ENCODE assay signal across 20 cellular contexts in the genomic region with DNA sequence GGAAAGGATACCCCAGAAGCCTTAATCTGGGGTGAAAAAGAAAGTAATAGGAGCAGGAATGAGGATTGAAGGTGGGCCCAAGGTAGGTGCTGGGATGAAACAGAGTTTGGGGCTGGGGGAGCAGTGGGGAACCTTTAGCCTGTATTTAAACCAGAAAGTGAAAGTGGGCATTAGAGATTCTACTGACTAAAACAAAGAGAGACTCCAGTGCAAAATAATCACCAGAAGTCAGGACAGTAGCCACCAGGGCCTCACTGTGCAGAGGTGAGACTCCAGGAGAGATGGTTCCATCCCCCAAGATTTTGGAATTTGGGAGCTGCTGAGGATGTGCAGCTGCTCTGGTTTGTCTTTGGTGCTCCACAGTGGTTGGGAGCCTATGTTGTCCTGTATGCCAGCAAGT. TPM values are rescaled to one million over a fixed set of nuclear protein-coding genes. Genes with fewer than 3 reads are reported as not detected.
A peak's percentile ranks its signal among the peaks of the same experiment; 100 is the strongest.
DNase-seq lines count a peak whose midpoint lies in the region; ATAC-seq lines count a peak whose summit lies in the region.
"Had no signal": no experiment of that assay in that cellular context is flagged by ENCODE, and none has a peak within 500 bp of the region (broad histone marks: within the 10 kb centered on the region; RNA-seq: fewer than 3 reads in every experiment).

No MANE protein-coding gene starts in this region.

- no peak overlapping the region for H3K27ac ChIP-seq in trophoblast cell (ENCODE audit: low read depth, low read length)

- H4K91ac ChIP-seq in trophoblast cell (ENCODE audit: low read depth, low read length): peak overlapping the region; percentile 78

- no peaks in the 10 kb centered on the region for H3K9me3 Mint-ChIP-seq in activated CD4-positive, alpha-beta T cell treated with anti-CD3 and anti-CD28 coated beads for 36 hours (ENCODE audit: low read depth)
- peaks cover 2% of the 10 kb centered on the region for H3K9me3 Mint-ChIP-seq in activated CD4-positive, alpha-beta T cell treated with anti-CD3 and anti-CD28 coated beads, Interleukin-2, amount 10 ng/mL, durations not matched to agents 24 days and 14 days
- H3K9me3 Mint-ChIP-seq: GM23338 had no signal

- no peak overlapping the region for H2AK5ac ChIP-seq in trophoblast cell (ENCODE audit: low read length)

- H3K27me3 Mint-ChIP-seq in activated CD4-positive, alpha-beta T cell treated with anti-CD3 and anti-CD28 coated beads for 36 hours: no peaks in the 10 kb centered on the region
- H3K27me3 Mint-ChIP-seq in activated CD4-positive, alpha-beta T cell treated with anti-CD3 and anti-CD28 coated beads, Interleukin-2, amount 10 ng/mL, durations not matched to agents 24 days and 14 days: no peaks in the 10 kb centered on the region

- no peaks in the 10 kb centered on the region for H3K27me3 ChIP-seq in H7 (ENCODE audit: control insufficient read depth, insufficient read depth, low read length)
- no peaks in the 10 kb centered on the region for H3K27me3 ChIP-seq in trophoblast cell (ENCODE audit: insufficient read depth, low read length)

- CTCF ChIA-PET in activated CD4-positive, alpha-beta T cell treated with anti-CD3 and anti-CD28 coated beads for 36 hours (lab: Charles Lee): interaction anchor here (0.6 to 1.9 kb wide), 7 partner anchors 9 to 103 kb away, joined by 3 to 11 read pairs (median 5); a partner anchor contains a TSS

- no peak overlapping the region for H3K4me3 Mint-ChIP-seq in activated CD4-positive, alpha-beta T cell treated with anti-CD3 and anti-CD28 coated beads for 36 hours
- no peak overlapping the region for H3K4me3 Mint-ChIP-seq in activated CD4-positive, alpha-beta T cell treated with anti-CD3 and anti-CD28 coated beads, Interleukin-2, amount 10 ng/mL, durations not matched to agents 24 days and 14 days
- H3K4me3 Mint-ChIP-seq: GM23338 had no signal

- peaks cover 3% of the 10 kb centered on the region for H3K79me1 ChIP-seq in trophoblast cell (ENCODE audit: low read length)

- ATAC-seq in activated CD4-positive, alpha-beta T cell treated with anti-CD3 and anti-CD28 coated beads for 36 hours: no peak
- ATAC-seq: GM23338, Panc1 had no signal

- no peak overlapping the region for H3K14ac ChIP-seq in trophoblast cell (ENCODE audit: low read length)

- no peak overlapping the region for H3K4ac ChIP-seq in trophoblast cell (ENCODE audit: low read depth, low read length)

- H2BK12ac ChIP-seq in trophoblast cell (ENCODE audit: low read length): no peak overlapping the region

- no peaks in the 10 kb centered on the region for H3K79me2 ChIP-seq in trophoblast cell (ENCODE audit: control insufficient read depth, insufficient read depth, low read length, poor library complexity)

- H3K36me3 ChIP-seq in H7 (replicated peaks; ENCODE audit: control insufficient read depth, insufficient read depth, low read length): peaks cover 3% of the 10 kb centered on the region
- H3K36me3 ChIP-seq in trophoblast cell (ENCODE audit: control insufficient read depth in 1 of 2, insufficient read depth in 2 of 2, low read length in 2 of 2): peaks cover 0 to 5% of the 10 kb centered on the region in 2 experiments

- no peak overlapping the region for H4K8ac ChIP-seq in trophoblast cell (ENCODE audit: low read depth, low read length)

- intact Hi-C loops in activated CD4-positive, alpha-beta T cell treated with anti-CD3 and anti-CD28 coated beads for 36 hours (cut with DNase I, micrococcal nuclease): no loop called here
- intact Hi-C loops in activated CD4-positive, alpha-beta T cell treated with anti-CD3 and anti-CD28 coated beads, Interleukin-2, amount 10 ng/mL, durations not matched to agents 24 days and 14 days (cut with micrococcal nuclease): loop anchor here (5.0 kb wide), 1 partner anchor 50 kb away; no protein-coding TSS in a partner anchor

- H3K36me3 Mint-ChIP-seq in activated CD4-positive, alpha-beta T cell treated with anti-CD3 and anti-CD28 coated beads for 36 hours (ENCODE audit: low read depth): no peaks in the 10 kb centered on the region
- peaks cover under 1% of the 10 kb centered on the region for H3K36me3 Mint-ChIP-seq in activated CD4-positive, alpha-beta T cell treated with anti-CD3 and anti-CD28 coated beads, Interleukin-2, amount 10 ng/mL, durations not matched to agents 24 days and 14 days (ENCODE audit: low read depth)

- no peak overlapping the region for H2BK5ac ChIP-seq in trophoblast cell (ENCODE audit: low read depth, low read length, poor library complexity)

- H2AFZ ChIP-seq in trophoblast cell (ENCODE audit: insufficient read depth, low read length, poor library complexity): no peak overlapping the region
- H2AFZ ChIP-seq: GM23338 had no signal

- peaks cover 5 to 13% of the 10 kb centered on the region in 2 experiments for H3K4me1 ChIP-seq in trophoblast cell (ENCODE audit: control insufficient read depth in 1 of 2, insufficient read depth in 2 of 2, low read length in 2 of 2)

- POLR2A ChIA-PET in activated CD4-positive, alpha-beta T cell treated with anti-CD3 and anti-CD28 coated beads for 36 hours (lab: Charles Lee): interaction anchor here (1.0 to 1.4 kb wide), 2 partner anchors 13 to 49 kb away, joined by 4 to 5 read pairs; a partner anchor contains a TSS

- DNase-seq in activated CD4-positive, alpha-beta T cell treated with anti-CD3 and anti-CD28 coated beads for 36 hours: no peak
- no peak for DNase-seq in activated CD4-positive, alpha-beta T cell treated with anti-CD3 and anti-CD28 coated beads, Interleukin-2, amount 50 U/mL, for 48 hours
- peak; percentile 5 for DNase-seq in H7
- peak; percentile 0 for DNase-seq in cerebellum (ENCODE audit: low spot score)
- DNase-seq in trophoblast cell: no peak
- no peak for DNase-seq in DMS 273 treated with DMSO at 0.1 percent for 48 hours (lab: John Stamatoyannopoulos, UW)
- DNase-seq in hippocampal formation (lab: John Stamatoyannopoulos, UW): no peak
- DNase-seq in activated CD4-positive, alpha-beta T cell treated with anti-CD3 and anti-CD28 coated beads, Interleukin-2, amount 10 ng/mL, durations not matched to agents 24 days and 14 days: no peak
- DNase-seq: 8988T, C1 segment of cervical spinal cord, DMS153, Karpas-422, MM.1S, NCI-H1105, NCI-H187, NCI-H510A, NCI-H82, Right ventricle myocardium superior had no signal

- H3K9ac ChIP-seq in trophoblast cell (ENCODE audit: low read length): no peak overlapping the region

- H4K12ac ChIP-seq in trophoblast cell (ENCODE audit: low read depth, low read length): no peak overlapping the region

- H3K4me3 ChIP-seq in H7 (ENCODE audit: insufficient read depth, low read depth, low read length) (no peak overlapping the region), trophoblast cell (ENCODE audit: low read depth, low read length) (no peak overlapping the region)
- H3K4me3 ChIP-seq: GM23338 had no signal

- H3K23ac ChIP-seq in trophoblast cell (ENCODE audit: low read length): no peak overlapping the region

- peak overlapping the region; percentile 79 for H3K27ac Mint-ChIP-seq in activated CD4-positive, alpha-beta T cell treated with anti-CD3 and anti-CD28 coated beads for 36 hours
- H3K27ac Mint-ChIP-seq in activated CD4-positive, alpha-beta T cell treated with anti-CD3 and anti-CD28 coated beads, Interleukin-2, amount 10 ng/mL, durations not matched to agents 24 days and 14 days: no peak overlapping the region

- H3K18ac ChIP-seq in trophoblast cell (ENCODE audit: low read length): no peak overlapping the region

- H3K9me3 ChIP-seq in trophoblast cell (ENCODE audit: insufficient read depth, low read depth, low read length): no peaks in the 10 kb centered on the region

- peaks cover 33% of the 10 kb centered on the region for H3K4me1 Mint-ChIP-seq in activated CD4-positive, alpha-beta T cell treated with anti-CD3 and anti-CD28 coated beads for 36 hours
- peaks cover 36% of the 10 kb centered on the region for H3K4me1 Mint-ChIP-seq in activated CD4-positive, alpha-beta T cell treated with anti-CD3 and anti-CD28 coated beads, Interleukin-2, amount 10 ng/mL, durations not matched to agents 24 days and 14 days

- no peak overlapping the region for H3K4me2 ChIP-seq in trophoblast cell (ENCODE audit: low read length)
- H3K4me2 ChIP-seq: GM23338 had no signal

- no peak overlapping the region for H2BK120ac ChIP-seq in trophoblast cell (ENCODE audit: insufficient read depth, low read length, poor library complexity)

RNA-seq across cellular contexts. Expression of a gene that starts 13.1 kb away (rescaled TPM):
- total RNA-seq in activated CD4-positive, alpha-beta T cell treated with anti-CD3 and anti-CD28 coated beads for 36 hours: 10 to 100 TPM; 10.3 to 11.3 TPM
- 48.9 and 51.2 TPM in 2 replicates for total RNA-seq in H7 (2014; rRNA removed; shearing (Covaris generic))
- 18.6 TPM for total RNA-seq in cerebellum
- 11.8 and 12.4 TPM in 2 replicates for polyA plus RNA-seq in trophoblast cell (2013)
- total RNA-seq in activated CD4-positive, alpha-beta T cell treated with anti-CD3 and anti-CD28 coated beads, Interleukin-2, amount 10 ng/mL, durations not matched to agents 24 days and 14 days: 7.7 and 10.6 TPM in 2 replicates

RNA-seq across cellular contexts. Expression of a gene that starts 44.5 kb away (rescaled TPM):
- total RNA-seq in activated CD4-positive, alpha-beta T cell treated with anti-CD3 and anti-CD28 coated beads for 36 hours: under 1 TPM; 0.09 to 0.18 TPM
- 0.37 and 0.42 TPM in 2 replicates for total RNA-seq in H7 (2014; rRNA removed; shearing (Covaris generic))
- 12.0 TPM for total RNA-seq in cerebellum
- polyA plus RNA-seq in trophoblast cell (2013): 0.34 and 0.62 TPM in 2 replicates
- total RNA-seq in activated CD4-positive, alpha-beta T cell treated with anti-CD3 and anti-CD28 coated beads, Interleukin-2, amount 10 ng/mL, durations not matched to agents 24 days and 14 days: 0.14 and 0.57 TPM in 2 replicates

Comparison
In these comparisons a context has a peak if more than half of its experiments do, and no peak if none do; other contexts are left out.
1. DNase-seq: peak in H7 (single experiment) and cerebellum (single experiment); none in activated CD4-positive, alpha-beta T cell treated with anti-CD3 and anti-CD28 coated beads for 36 hours (single experiment), activated CD4-positive, alpha-beta T cell treated with anti-CD3 and anti-CD28 coated beads, Interleukin-2, amount 50 U/mL, for 48 hours (0 of 2), trophoblast cell (0 of 2), DMS 273 treated with DMSO at 0.1 percent for 48 hours (single experiment), hippocampal formation (0 of 2) and activated CD4-positive, alpha-beta T cell treated with anti-CD3 and anti-CD28 coated beads, Interleukin-2, amount 10 ng/mL, durations not matched to agents 24 days and 14 days (single experiment).